In genomic region chr4:139281212-139281611, GRCh38 we compare ENCODE assay signal across 11 cellular contexts. TPM values are rescaled to one million over a fixed set of nuclear protein-coding genes. Genes with fewer than 3 reads are reported as not detected.
DNase-seq lines count a peak whose midpoint lies in the region; ATAC-seq and TF ChIP-seq lines count a peak whose summit lies in the region.
"Had no signal": no experiment of that assay in that cellular context is flagged by ENCODE, and none has a peak within 500 bp of the region (broad histone marks: within the 10 kb centered on the region; RNA-seq: fewer than 3 reads in every experiment).

No MANE protein-coding gene starts in this region.

- H3K4me2 ChIP-seq in mammary epithelial cell (ENCODE audit: insufficient read depth, low read depth, low read length): no peak overlapping the region

- H3K9me3 Mint-ChIP-seq in nephron: no peaks in the 10 kb centered on the region

- H3K27ac Mint-ChIP-seq in nephron: no peak overlapping the region

- H3K9me3 ChIP-seq in mammary epithelial cell (replicated peaks; ENCODE audit: insufficient read depth, low read length): no peaks in the 10 kb centered on the region
- H3K9me3 ChIP-seq: testis had no signal

- TF ChIP-seq CTCF in mammary epithelial cell (conservative IDR thresholded peaks at IDR 0.05 in 1 of 2, IDR thresholded peaks at IDR 0.05 in 1 of 2; ENCODE audit: extremely low read depth in 1 of 2, insufficient read depth in 1 of 2, low read depth in 1 of 2, low read length in 2 of 2): peak; percentile 20 to 43
- TF ChIP-seq CTCF in nephron (IDR thresholded peaks at IDR 0.05; ENCODE audit: unreplicated experiment in 3 of 3): no peak

- no peaks in the 10 kb centered on the region for H4K20me1 ChIP-seq in mammary epithelial cell (ENCODE audit: insufficient read depth, low read length)

- H3K27ac ChIP-seq in mammary epithelial cell (ENCODE audit: insufficient read depth, low read depth, low read length): no peak overlapping the region

- peaks cover 12% of the 10 kb centered on the region for H3K4me1 Mint-ChIP-seq in nephron

- H3K4me3 ChIP-seq in mammary epithelial cell (replicated peaks in 1 of 3; ENCODE audit: insufficient read depth in 1 of 3, low read depth in 2 of 3, low read length in 3 of 3): no peak overlapping the region
- H3K4me3 ChIP-seq: testis had no signal

- H3K27me3 ChIP-seq in mammary epithelial cell (ENCODE audit: insufficient read depth, low read length): no peaks in the 10 kb centered on the region
- H3K27me3 ChIP-seq: testis had no signal

- H3K79me2 ChIP-seq in mammary epithelial cell (ENCODE audit: insufficient read depth, low read length): no peaks in the 10 kb centered on the region

- ATAC-seq in HG03097 (IDR thresholded peaks at IDR 0.05; ENCODE audit: low FRiP score, unreplicated experiment): no peak

- CTCF ChIA-PET in mammary epithelial cell (lab: Charles Lee; ENCODE audit: low non-redundant PET): interaction anchor here (0.5 to 0.7 kb wide), 2 partner anchors 96 to 252 kb away, joined by 4 to 9 read pairs; no protein-coding TSS in a partner anchor

- dilution Hi-C loops in mammary epithelial cell (cut with HindIII; ENCODE audit: low sequenced_read_pairs): no loop called here

- peak overlapping the region; percentile 23 to 58 (median 55) for H3K4me3 Mint-ChIP-seq in nephron

- H3K4me1 ChIP-seq in mammary epithelial cell (ENCODE audit: insufficient read depth, low read length): peaks cover 3% of the 10 kb centered on the region

- H3K36me3 ChIP-seq in mammary epithelial cell (ENCODE audit: insufficient read depth, low read length): no peaks in the 10 kb centered on the region

- BruUV-seq in mammary epithelial cell (replicated peaks; lab: Mats Ljungman, UMichigan): no TSS peak

- WGBS in mammary epithelial cell (ENCODE audit: low coverage, missing lambda C conversion rate): 91% methylated on average over 2 of the region's 2 CpGs

- peaks cover 55% of the 10 kb centered on the region for H3K27me3 Mint-ChIP-seq in nephron (ENCODE audit: low read depth)

- no peak overlapping the region for H3K9ac ChIP-seq in mammary epithelial cell (ENCODE audit: insufficient read depth, low read length)

- intact Hi-C loops in mammary epithelial cell (cut with micrococcal nuclease): loop anchor here (2.0 to 5.0 kb wide), 3 partner anchors 14 to 249 kb away; no protein-coding TSS in a partner anchor

- in situ Hi-C loops in mammary epithelial cell (cut with MboI; ENCODE audit: low sequenced_read_pairs in 2 of 2): no loop called here

- DNase-seq in ELR (ENCODE audit: low read depth) (peak; percentile 25), M059J (ENCODE audit: low read depth) (peak; percentile 30), mammary epithelial cell (no peak), NCI-H446 treated with DMSO at 0.1 percent for 48 hours (lab: John Stamatoyannopoulos, UW) (no peak), NCI-H526 (lab: John Stamatoyannopoulos, UW) (no peak), pons (ENCODE audit: low spot score) (no peak)
- DNase-seq: activated CD4-positive, alpha-beta T cell treated with anti-CD3 and anti-CD28 coated beads, Interleukin-2, amount 50 U/mL, for 4 hours; T-helper 2 cell; testis had no signal

- no peak overlapping the region for H2AFZ ChIP-seq in mammary epithelial cell (ENCODE audit: low read depth, low read length)

- peaks cover 5% of the 10 kb centered on the region for H3K36me3 Mint-ChIP-seq in nephron (ENCODE audit: low read depth)

RNA-seq across cellular contexts. Expression of gene MGARP, which starts 1.2 kb away (rescaled TPM):
- total RNA-seq in M059J (2014; rRNA removed; shearing (Covaris generic)): 3.9 and 4.7 TPM in 2 replicates
- total RNA-seq in mammary epithelial cell: 1 to 10 TPM; 4.7 to 5.5 TPM
- polyA plus RNA-seq in mammary epithelial cell: 2.7 TPM
- polyA minus RNA-seq in mammary epithelial cell: not detected

RNA-seq across cellular contexts. Expression of gene NAA15, which starts 20.1 kb away (rescaled TPM):
- total RNA-seq in M059J (2014; rRNA removed; shearing (Covaris generic)): 20.1 and 30.1 TPM in 2 replicates
- 10 to 100 TPM; 35.5 to 76.3 TPM for total RNA-seq in mammary epithelial cell
- polyA plus RNA-seq in mammary epithelial cell: 18.3 TPM
- polyA minus RNA-seq in mammary epithelial cell: 55.2 TPM

RNA-seq across cellular contexts. Expression of gene NDUFC1, which starts 21.1 kb away (rescaled TPM):
- total RNA-seq in M059J (2014; rRNA removed; shearing (Covaris generic)): 92.3 and 119 TPM in 2 replicates
- total RNA-seq in mammary epithelial cell: 10 to 100 TPM; 15.5 to 51.7 TPM
- polyA plus RNA-seq in mammary epithelial cell: 32.7 TPM
- polyA minus RNA-seq in mammary epithelial cell: 2.3 TPM

Comparison
In these comparisons a context has a peak if more than half of its experiments do, and no peak if none do; other contexts are left out.
1. DNase-seq: peak in ELR (single experiment) and M059J (single experiment); none in mammary epithelial cell (single experiment), NCI-H446 treated with DMSO at 0.1 percent for 48 hours (single experiment), NCI-H526 (0 of 2) and pons (single experiment).
2. CTCF ChIP-seq: peak in mammary epithelial cell (2 of 2); none in nephron (0 of 3).